8 cellular contexts compared by ENCODE assay signal in genomic region chr14:103628221-103628683, GRCh38. TPM values are rescaled to one million over a fixed set of nuclear protein-coding genes. Genes with fewer than 3 reads are reported as not detected.
DNase-seq lines count a peak whose midpoint lies in the region; ATAC-seq and TF ChIP-seq lines count a peak whose summit lies in the region.

No MANE protein-coding gene starts in this region.

- H3K4me1 Mint-ChIP-seq in dendritic cell treated with granulocyte-macrophage colony-stimulating factor and Interleukin-4, amounts not matched to agents 40 ng/mL and 50 ng/mL, for 4 days (ENCODE audit: low read depth), result peaks cover 63% of the 10 kb centered on the region
- H3K4me1 Mint-ChIP-seq in stimulated activated memory B cell treated with anti-CD40 and anti-IgM and Interleukin-4, amounts not matched to agents 10 μg/mL and 1 μg/mL and 100 μg/mL, for 72 hours, result peaks cover 66% of the 10 kb centered on the region

- peaks cover 14% of the 10 kb centered on the region for H3K27me3 Mint-ChIP-seq in dendritic cell treated with granulocyte-macrophage colony-stimulating factor and Interleukin-4, amounts not matched to agents 40 ng/mL and 50 ng/mL, for 4 days
- no peaks in the 10 kb centered on the region for H3K27me3 Mint-ChIP-seq in stimulated activated memory B cell treated with anti-CD40 and anti-IgM and Interleukin-4, amounts not matched to agents 10 μg/mL and 1 μg/mL and 100 μg/mL, for 72 hours

- H3K27ac ChIP-seq in SJSA1, result peak overlapping the region; percentile 92
- H3K27ac ChIP-seq in left lung, result peak overlapping the region; percentile 94 to 98

- no peaks in the 10 kb centered on the region for H3K9me3 Mint-ChIP-seq in dendritic cell treated with granulocyte-macrophage colony-stimulating factor and Interleukin-4, amounts not matched to agents 40 ng/mL and 50 ng/mL, for 4 days
- H3K9me3 Mint-ChIP-seq in stimulated activated memory B cell treated with anti-CD40 and anti-IgM and Interleukin-4, amounts not matched to agents 10 μg/mL and 1 μg/mL and 100 μg/mL, for 72 hours, result no peaks in the 10 kb centered on the region

- H3K27me3 ChIP-seq in SJSA1 (replicated peaks) (no peaks in the 10 kb centered on the region), left lung (no peaks in the 10 kb centered on the region)

- intact Hi-C loops in dendritic cell treated with granulocyte-macrophage colony-stimulating factor and Interleukin-4, amounts not matched to agents 40 ng/mL and 50 ng/mL, for 4 days (cut with micrococcal nuclease), result no loop called here
- intact Hi-C loops in left lung (cut with DNase I), result no loop called here

- H3K4me1 ChIP-seq in SJSA1 (replicated peaks) (peaks cover 43% of the 10 kb centered on the region), left lung (peaks cover 37 to 79% of the 10 kb centered on the region in 2 donors)

- H3K27ac Mint-ChIP-seq in dendritic cell treated with granulocyte-macrophage colony-stimulating factor and Interleukin-4, amounts not matched to agents 40 ng/mL and 50 ng/mL, for 4 days, result peak overlapping the region; percentile 100
- peak overlapping the region; percentile 94 for H3K27ac Mint-ChIP-seq in stimulated activated memory B cell treated with anti-CD40 and anti-IgM and Interleukin-4, amounts not matched to agents 10 μg/mL and 1 μg/mL and 100 μg/mL, for 72 hours

- peak overlapping the region; percentile 83 for H3K4me3 Mint-ChIP-seq in dendritic cell treated with granulocyte-macrophage colony-stimulating factor and Interleukin-4, amounts not matched to agents 40 ng/mL and 50 ng/mL, for 4 days
- H3K4me3 Mint-ChIP-seq in stimulated activated memory B cell treated with anti-CD40 and anti-IgM and Interleukin-4, amounts not matched to agents 10 μg/mL and 1 μg/mL and 100 μg/mL, for 72 hours, result peak overlapping the region; percentile 97

- DNase-seq in Ammon's horn (ENCODE audit: low spot score) (peak; percentile 48), GM20000 (ENCODE audit: low spot score) (peak; percentile 68), SJSA1 (ENCODE audit: low read depth in 1 of 2, low spot score in 2 of 2) (peak; percentile 76 to 81), left lung (peak; percentile 87 to 95), NCI-H187 treated with DMSO at 0.1 percent for 48 hours (lab: John Stamatoyannopoulos, UW) (no peak)

- TF ChIP-seq CTCF in GM20000 (IDR thresholded peaks at IDR 0.05; ENCODE audit: extremely low read depth, missing control alignments), result no peak
- no peak for TF ChIP-seq CTCF in left lung (IDR thresholded peaks at IDR 0.05)

- H3K36me3 ChIP-seq in SJSA1 (peaks cover 39% of the 10 kb centered on the region), left lung (peaks cover 0 to 12% of the 10 kb centered on the region in 2 donors)

- peaks cover 44% of the 10 kb centered on the region for H3K36me3 Mint-ChIP-seq in dendritic cell treated with granulocyte-macrophage colony-stimulating factor and Interleukin-4, amounts not matched to agents 40 ng/mL and 50 ng/mL, for 4 days (ENCODE audit: low read depth)
- peaks cover 6% of the 10 kb centered on the region for H3K36me3 Mint-ChIP-seq in stimulated activated memory B cell treated with anti-CD40 and anti-IgM and Interleukin-4, amounts not matched to agents 10 μg/mL and 1 μg/mL and 100 μg/mL, for 72 hours

- ATAC-seq in left lung, result peak; percentile 65
- ATAC-seq in stimulated activated memory B cell treated with anti-CD40 and anti-IgM and Interleukin-4, amounts not matched to agents 10 μg/mL and 1 μg/mL and 100 μg/mL, for 72 hours, result peak; percentile 21
- ATAC-seq in HG03108 (IDR thresholded peaks at IDR 0.05; ENCODE audit: unreplicated experiment), result no peak

- H3K4me3 ChIP-seq in SJSA1 (peak overlapping the region; percentile 98), left lung (peak overlapping the region; percentile 87 to 100)

- H3K9me3 ChIP-seq in SJSA1 (replicated peaks) (no peaks in the 10 kb centered on the region), left lung (no peaks in the 10 kb centered on the region)

RNA-seq across cellular contexts. Expression of gene KLC1, which starts 0.8 kb away (rescaled TPM):
- 117 and 196 TPM in 2 replicates for total RNA-seq in SJSA1 (2014; rRNA removed; shearing (Covaris generic))
- 100 to 1,000 TPM; 152 to 167 TPM for total RNA-seq in left lung
